10 cellular contexts compared by ENCODE assay signal in the genomic region with DNA sequence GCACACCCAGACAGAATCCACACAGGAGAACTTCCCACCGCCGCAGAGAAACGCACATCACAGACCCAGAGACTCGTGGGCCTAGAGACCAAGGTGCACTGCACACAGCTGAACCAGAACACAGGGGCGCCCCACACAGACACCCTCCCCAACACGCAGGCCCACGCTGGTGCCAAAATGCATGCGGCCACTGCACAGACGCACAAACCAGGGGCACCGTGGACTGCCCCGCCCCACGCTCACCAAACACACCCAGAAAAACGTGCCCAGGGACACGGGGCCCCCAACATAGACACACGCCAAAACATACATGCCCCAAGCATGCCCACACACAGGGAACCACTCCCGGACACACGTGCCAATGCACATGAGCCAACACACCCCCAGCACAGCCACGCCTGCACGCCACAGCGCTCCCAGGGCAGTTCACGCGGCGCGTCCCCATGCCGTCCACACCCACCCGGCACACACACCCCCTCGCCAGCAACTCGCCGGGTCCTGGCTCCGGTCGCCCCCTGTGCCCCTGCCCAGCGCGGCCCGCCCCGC. TPM values are rescaled to one million over a fixed set of nuclear protein-coding genes. Genes with fewer than 3 reads are reported as not detected.
DNase-seq lines count a peak whose midpoint lies in the region; ATAC-seq and TF ChIP-seq lines count a peak whose summit lies in the region.
"Had no signal": no experiment of that assay in that cellular context is flagged by ENCODE, and none has a peak within 500 bp of the region (broad histone marks: within the 10 kb centered on the region; RNA-seq: fewer than 3 reads in every experiment).

No MANE protein-coding gene starts in this region.

- no peaks in the 10 kb centered on the region for H3K36me3 Mint-ChIP-seq in CD8-positive, alpha-beta T cell
- H3K36me3 Mint-ChIP-seq in endothelial cell (ENCODE audit: low read depth, unreplicated experiment), result peaks cover 4% of the 10 kb centered on the region

- H3K9me3 Mint-ChIP-seq in CD8-positive, alpha-beta T cell, result no peaks in the 10 kb centered on the region
- H3K9me3 Mint-ChIP-seq in endothelial cell (ENCODE audit: unreplicated experiment), result no peaks in the 10 kb centered on the region

- peak overlapping the region; percentile 80 for H2AFZ ChIP-seq in neuronal stem cell (ENCODE audit: low read length)

- peak overlapping the region; percentile 88 for H2BK15ac ChIP-seq in neuronal stem cell (ENCODE audit: low read length)

- peak overlapping the region; percentile 80 for H3K18ac ChIP-seq in neuronal stem cell (ENCODE audit: low read length)

- peaks cover 3% of the 10 kb centered on the region for H3K27me3 ChIP-seq in CD8-positive, alpha-beta T cell (ENCODE audit: insufficient read depth, low read length)
- H3K27me3 ChIP-seq in Panc1 (ENCODE audit: control insufficient read depth, insufficient read depth, low read length), result no peaks in the 10 kb centered on the region
- peaks cover 2 to 92% (median 39%) of the 10 kb centered on the region in 3 experiments for H3K27me3 ChIP-seq in neuronal stem cell (ENCODE audit: control insufficient read depth in 3 of 3, insufficient read depth in 3 of 3, low read depth in 1 of 3, low read length in 3 of 3)

- peaks cover 32% of the 10 kb centered on the region for H3K4me1 ChIP-seq in CD8-positive, alpha-beta T cell (ENCODE audit: insufficient read depth, low read length)
- H3K4me1 ChIP-seq in Panc1 (ENCODE audit: control insufficient read depth, insufficient read depth, low read length) (peaks cover 7% of the 10 kb centered on the region; the same call in 1 of the 2 replicates), neuronal stem cell (ENCODE audit: control insufficient read depth in 2 of 2, insufficient read depth in 1 of 2, low read depth in 1 of 2, low read length in 2 of 2) (peaks cover 17 to 22% of the 10 kb centered on the region in 2 donors)

- peak overlapping the region; percentile 19 for H3K4me3 ChIP-seq in CD8-positive, alpha-beta T cell (ENCODE audit: low read depth, low read length)
- H3K4me3 ChIP-seq in Panc1 (ENCODE audit: low read depth in 2 of 2, low read length in 2 of 2), result peak overlapping the region in 1 of 2 experiments; percentile 48; a peak in 1 of 4 replicates
- H3K4me3 ChIP-seq in neuronal stem cell (ENCODE audit: low read length in 2 of 2), result peak overlapping the region in 1 of 2 donors; percentile 13
- H3K4me3 ChIP-seq: K562 had no signal

- peaks cover 44% of the 10 kb centered on the region for H3K27me3 Mint-ChIP-seq in CD8-positive, alpha-beta T cell (ENCODE audit: low read depth)
- peaks cover 31% of the 10 kb centered on the region for H3K27me3 Mint-ChIP-seq in endothelial cell (ENCODE audit: unreplicated experiment)

- intact Hi-C loops in CD8-positive, alpha-beta T cell (cut with DNase I, micrococcal nuclease), result no loop called here
- intact Hi-C loops in Panc1 (cut with micrococcal nuclease; ENCODE audit: unreplicated experiment), result no loop called here

- H2BK5ac ChIP-seq in neuronal stem cell (ENCODE audit: low read length), result no peak overlapping the region

- peak overlapping the region; percentile 19 for H3K27ac Mint-ChIP-seq in CD8-positive, alpha-beta T cell
- H3K27ac Mint-ChIP-seq in endothelial cell (ENCODE audit: unreplicated experiment), result no peak overlapping the region

- TF ChIP-seq CTCF in CD8-positive, alpha-beta T cell (IDR thresholded peaks at IDR 0.05), result no peak
- TF ChIP-seq CTCF in Panc1 (IDR thresholded peaks at IDR 0.05), result no peak
- TF ChIP-seq CTCF in endothelial cell (IDR thresholded peaks at IDR 0.05; ENCODE audit: unreplicated experiment), result no peak

- peak overlapping the region; percentile 33 for H2BK12ac ChIP-seq in neuronal stem cell (ENCODE audit: low read length)

- no peaks in the 10 kb centered on the region for H3K36me3 ChIP-seq in CD8-positive, alpha-beta T cell (ENCODE audit: insufficient read depth, low read length)
- H3K36me3 ChIP-seq in Panc1 (ENCODE audit: control insufficient read depth, insufficient read depth, low read length) (no peaks in the 10 kb centered on the region), neuronal stem cell (replicated peaks in 1 of 2; ENCODE audit: control insufficient read depth in 2 of 2, insufficient read depth in 2 of 2, low read length in 2 of 2) (no peaks in the 10 kb centered on the region)

- no peak overlapping the region for H2BK120ac ChIP-seq in neuronal stem cell (ENCODE audit: low read depth, low read length)

- H2AK5ac ChIP-seq in neuronal stem cell (ENCODE audit: low read depth, low read length), result peak overlapping the region; percentile 91

- CTCF ChIA-PET in CD8-positive, alpha-beta T cell (lab: Charles Lee), result no interaction called here
- CTCF ChIA-PET in Panc1 (lab: Charles Lee), result no interaction called here

- peaks cover 28% of the 10 kb centered on the region for H3K4me1 Mint-ChIP-seq in CD8-positive, alpha-beta T cell (ENCODE audit: low read depth)
- peaks cover 14% of the 10 kb centered on the region for H3K4me1 Mint-ChIP-seq in endothelial cell (ENCODE audit: unreplicated experiment)

- H3K14ac ChIP-seq in neuronal stem cell (ENCODE audit: low read length), result peak overlapping the region; percentile 77

- H3K4me3 Mint-ChIP-seq in CD8-positive, alpha-beta T cell, result peak overlapping the region; percentile 78
- H3K4me3 Mint-ChIP-seq in endothelial cell (ENCODE audit: unreplicated experiment), result peak overlapping the region; percentile 85

- no peaks in the 10 kb centered on the region for H3K9me3 ChIP-seq in CD8-positive, alpha-beta T cell (ENCODE audit: low read length)
- H3K9me3 ChIP-seq in Panc1 (ENCODE audit: control insufficient read depth, insufficient read depth, low read depth, low read length), result no peaks in the 10 kb centered on the region
- H3K9me3 ChIP-seq in neuronal stem cell (replicated peaks in 1 of 2; ENCODE audit: control insufficient read depth in 2 of 2, insufficient read depth in 1 of 2, low read depth in 1 of 2, low read length in 2 of 2), result no peaks in the 10 kb centered on the region

- DNase-seq in CD8-positive, alpha-beta T cell, result no peak
- DNase-seq in Panc1 (ENCODE audit: low read depth, low spot score) (no peak), endothelial cell (ENCODE audit: low spot score) (no peak), neuronal stem cell (ENCODE audit: low spot score) (no peak), NCI-H1417 (lab: John Stamatoyannopoulos, UW) (no peak)
- no peak for DNase-seq in stimulated activated CD4-positive, alpha-beta T cell treated with anti-CD3 and anti-CD28 coated beads, Interleukin-1b, Interleukin-23, amount 100 ng/mL, for 48 hours
- DNase-seq: activated CD8-positive, alpha-beta memory T cell treated with anti-CD3 and anti-CD28 coated beads, Interleukin-2, amount 50 U/mL, for 4 hours had no signal

- peak overlapping the region; percentile 87 for H3K9ac ChIP-seq in neuronal stem cell (ENCODE audit: low read depth, low read length, poor library complexity)

- H4K91ac ChIP-seq in neuronal stem cell (ENCODE audit: low read depth, low read length, poor library complexity), result no peak overlapping the region

- no peak for ATAC-seq in CD8-positive, alpha-beta T cell
- ATAC-seq in Panc1, result peak; percentile 11
- ATAC-seq in HG03342 (IDR thresholded peaks at IDR 0.05; ENCODE audit: unreplicated experiment), result no peak
- ATAC-seq in GM18868 (IDR thresholded peaks at IDR 0.05; ENCODE audit: unreplicated experiment), result no peak
- ATAC-seq: K562 had no signal

- WGBS in neuronal stem cell (ENCODE audit: extremely low coverage in 2 of 2, insufficient read length in 2 of 2, insufficient replicate concordance in 1 of 2), 2 donors, result no CpG with 5 or more reads among the region's 35 CpGs

- in situ Hi-C loops in Panc1 (cut with HindIII; ENCODE audit: low pct_unique_long_range_greater_than_20kb, low sequenced_read_pairs), result no loop called here

- BruUV-seq in Panc1 (replicated peaks; lab: Mats Ljungman, UMichigan), result no TSS peak

- H3K79me1 ChIP-seq in neuronal stem cell (ENCODE audit: low read depth, low read length), result no peaks in the 10 kb centered on the region

- H3K4ac ChIP-seq in neuronal stem cell (ENCODE audit: low read length), result peak overlapping the region; percentile 47

- no peak overlapping the region for H3K27ac ChIP-seq in CD8-positive, alpha-beta T cell (ENCODE audit: low read depth, low read length)
- H3K27ac ChIP-seq in Panc1 (ENCODE audit: low read length), result no peak overlapping the region
- no peak overlapping the region for H3K27ac ChIP-seq in neuronal stem cell (replicated peaks; ENCODE audit: low read length)

- H3K23ac ChIP-seq in neuronal stem cell (ENCODE audit: low read depth, low read length, poor library complexity), result peak overlapping the region; percentile 29

- H3K4me2 ChIP-seq in neuronal stem cell (ENCODE audit: insufficient read depth, low read length, poor library complexity, severe bottlenecking), result peak overlapping the region; percentile 85

- POLR2A ChIA-PET in CD8-positive, alpha-beta T cell (lab: Charles Lee), result no interaction called here
- POLR2A ChIA-PET in Panc1 (lab: Charles Lee), result interaction anchor here (0.5 kb wide), 1 partner anchor 937 kb away, joined by 13 read pairs; no protein-coding TSS in a partner anchor

- no peak overlapping the region for H4K8ac ChIP-seq in neuronal stem cell (ENCODE audit: low read depth, low read length)

RNA-seq across cellular contexts. Expression of a gene that starts 7.8 kb away (rescaled TPM):
- not detected for total RNA-seq in CD8-positive, alpha-beta T cell
- total RNA-seq in Panc1 (2021; ENCODE audit: unreplicated experiment) (2.9 TPM), endothelial cell (ENCODE audit: unreplicated experiment) (1.2 TPM)
- polyA plus RNA-seq in Panc1 (2012; ENCODE audit: insufficient read length), result 3.9 TPM
- 0.78 TPM for polyA plus RNA-seq in neuronal stem cell (2013, experiment 1 of 2)
- polyA plus RNA-seq in neuronal stem cell (2013, experiment 2 of 2), result 0.86 TPM
- total RNA-seq: K562 had no signal
- polyA plus RNA-seq: K562 had no signal
